ENCODE assay signal across 22 cellular contexts in genomic region chr5:89992201-89992600, GRCh38.
"Had no signal": no experiment of that assay in that cellular context is flagged by ENCODE, and none has a peak within 500 bp of the region (broad histone marks: within the 10 kb centered on the region; RNA-seq: fewer than 3 reads in every experiment).

No MANE protein-coding gene starts in this region.

- H3K27ac ChIP-seq: RWPE1, SJCRH30 had no signal

- ATAC-seq: Panc1, PC-3, SK-N-SH treated with all-trans-retinoic acid at 6 μM for 48 hours, T-helper 17 cell had no signal

- H3K27me3 ChIP-seq: MG63, SJCRH30 had no signal

- H3K36me3 ChIP-seq: MG63, SJCRH30 had no signal

- H3K4me3 ChIP-seq: MG63, SJCRH30 had no signal

- DNase-seq: Karpas-422, KBM-7, MG63, NCI-H1092 treated with DMSO at 0.1 percent for 48 hours, NCI-H1417, NCI-H1436 treated with DMSO at 0.1 percent for 48 hours, NCI-H1694, NCI-H187 treated with DMSO at 0.1 percent for 48 hours, NCI-H2029 treated with DMSO at 0.1 percent for 48 hours, NCI-H2171 treated with DMSO at 0.1 percent for 48 hours, NCI-H2227 treated with DMSO at 0.1 percent for 48 hours, NCI-H524, NCI-H526 treated with DMSO at 0.1 percent for 48 hours, NCI-H748 treated with DMSO at 0.1 percent for 48 hours, PC-3, SHP77 treated with DMSO at 0.1 percent for 48 hours, SJCRH30, T-helper 1 cell, T-helper 17 cell had no signal

- H3K9me3 ChIP-seq: MG63, SJCRH30 had no signal

- H3K4me1 ChIP-seq: SJCRH30 had no signal
